Comparison of ENCODE assay signal across 10 cellular contexts in the genomic region with DNA sequence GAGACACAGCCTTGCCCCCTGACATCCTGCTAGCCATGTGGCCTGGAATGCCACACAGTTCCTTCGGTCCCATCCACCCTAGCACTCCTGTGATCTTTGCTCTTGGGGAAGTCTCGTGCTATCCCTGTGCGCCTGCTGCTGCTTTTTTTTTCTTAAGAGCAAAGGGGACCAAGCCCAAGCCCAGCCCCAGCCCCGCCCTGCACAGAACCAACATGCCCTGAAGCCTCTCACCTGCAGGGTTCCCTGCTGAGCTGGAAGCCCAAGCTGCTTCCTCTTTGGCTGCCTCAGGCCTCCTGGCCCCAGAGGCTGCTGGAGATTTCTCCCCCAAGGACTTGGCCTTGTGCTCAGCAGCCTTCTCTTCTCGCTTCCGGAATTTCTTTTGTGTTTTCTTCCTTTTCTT. TPM values are rescaled to one million over a fixed set of nuclear protein-coding genes. Genes with fewer than 3 reads are reported as not detected.
DNase-seq lines count a peak whose midpoint lies in the region; ATAC-seq, FAIRE-seq and TF ChIP-seq lines count a peak whose summit lies in the region.
"Had no signal": no experiment of that assay in that cellular context is flagged by ENCODE, and none has a peak within 500 bp of the region (broad histone marks: within the 10 kb centered on the region; RNA-seq: fewer than 3 reads in every experiment).

No MANE protein-coding gene starts in this region.

- intact Hi-C loops in posterior vena cava (cut with DNase I) = no loop called here

- H3K9me2 ChIP-seq in Karpas-422 (replicated peaks; ENCODE audit: insufficient read depth, low read length) = no peaks in the 10 kb centered on the region

- H3K4me3 Mint-ChIP-seq in chondrocyte (ENCODE audit: unreplicated experiment) = peak overlapping the region; percentile 19

- no peak overlapping the region for H3K4me3 ChIP-seq in Karpas-422 (ENCODE audit: low read length)

- no peak overlapping the region for H3K27ac Mint-ChIP-seq in chondrocyte (ENCODE audit: unreplicated experiment)

- H3K27me3 Mint-ChIP-seq in chondrocyte (ENCODE audit: low read depth) = no peaks in the 10 kb centered on the region

- H3K4me2 ChIP-seq in Karpas-422 (ENCODE audit: low read depth, low read length, poor library complexity, severe bottlenecking) = peak overlapping the region; percentile 78

- H3K9me3 ChIP-seq in Karpas-422 (ENCODE audit: low read length) = no peaks in the 10 kb centered on the region
- H3K9me3 ChIP-seq: suprapubic skin had no signal

- FAIRE-seq in GM19239 (lab: Jason Lieb, UNC) = no peak

- H3K4me1 Mint-ChIP-seq in chondrocyte (ENCODE audit: low read depth) = peaks cover 19% of the 10 kb centered on the region

- TF ChIP-seq CTCF in chondrocyte (IDR thresholded peaks at IDR 0.05) = no peak

- no peak for ATAC-seq in GM21619 (IDR thresholded peaks at IDR 0.05; ENCODE audit: unreplicated experiment)

- H3K27me3 ChIP-seq in Karpas-422 (ENCODE audit: low read length) = no peaks in the 10 kb centered on the region
- H3K27me3 ChIP-seq: suprapubic skin had no signal

- H3K36me3 Mint-ChIP-seq in chondrocyte (ENCODE audit: low read depth) = peaks cover 21% of the 10 kb centered on the region

- H3K4me1 ChIP-seq in Karpas-422 (ENCODE audit: low read length) = peaks cover 14% of the 10 kb centered on the region

- H3K79me2 ChIP-seq in Karpas-422 (ENCODE audit: low read length) = peaks cover 21% of the 10 kb centered on the region

- no peak overlapping the region for H3K27ac ChIP-seq in Karpas-422 (ENCODE audit: low read length)
- H3K27ac ChIP-seq: suprapubic skin had no signal

- H4K20me1 ChIP-seq in Karpas-422 (ENCODE audit: insufficient read depth, low read depth, low read length) = peaks cover 21% of the 10 kb centered on the region

- peaks cover 21% of the 10 kb centered on the region; the same call in 1 of the 2 replicates for H3K36me3 ChIP-seq in Karpas-422 (ENCODE audit: insufficient read depth, low read length)

- peak overlapping the region; percentile 83; the same call in 1 of the 2 replicates for H3K9ac ChIP-seq in Karpas-422 (ENCODE audit: low read length)

- peak in 2 of 3 experiments; percentile 25 to 37 for DNase-seq in NCI-H1417 (lab: John Stamatoyannopoulos, UW)
- no peak for DNase-seq in NCI-H1417 treated with DMSO at 0.1 percent for 48 hours (lab: John Stamatoyannopoulos, UW)
- no peak for DNase-seq in Karpas-422
- DNase-seq in chondrocyte (ENCODE audit: low spot score) = peak; percentile 30
- peak; percentile 5 for DNase-seq in posterior vena cava (ENCODE audit: low spot score)
- no peak for DNase-seq in NCI-H1048 (lab: John Stamatoyannopoulos, UW)
- DNase-seq in GM19239 (ENCODE audit: insufficient read length, low spot score) = no peak
- DNase-seq: 8988T had no signal

- no peaks in the 10 kb centered on the region for H3K9me3 Mint-ChIP-seq in chondrocyte (ENCODE audit: low read depth)

- H2AFZ ChIP-seq in Karpas-422 (ENCODE audit: low read length) = no peak overlapping the region

RNA-seq across cellular contexts. Expression of a gene that starts 1.8 kb away (rescaled TPM):
- 5.6 and 22.9 TPM in 2 replicates for total RNA-seq in Karpas-422 (2014; rRNA removed; shearing (Covaris generic); ENCODE audit: low replicate concordance)
- total RNA-seq in chondrocyte (14.6 to 16.0 TPM (median 15.1 TPM) in 3 replicates), posterior vena cava (10 to 100 TPM; 11.5 to 12.0 TPM)

RNA-seq across cellular contexts. Expression of a gene that starts 13.8 kb away (rescaled TPM):
- total RNA-seq in Karpas-422 (2014; rRNA removed; shearing (Covaris generic); ENCODE audit: low replicate concordance) = 13.6 and 30.6 TPM in 2 replicates
- 24.6 to 27.8 TPM (median 26.0 TPM) in 3 replicates for total RNA-seq in chondrocyte
- 10 to 100 TPM; 28.6 to 28.9 TPM for total RNA-seq in posterior vena cava

RNA-seq across cellular contexts. Expression of a gene that starts 13.9 kb away (rescaled TPM):
- 2,407 and 2,991 TPM in 2 replicates for total RNA-seq in Karpas-422 (2014; rRNA removed; shearing (Covaris generic); ENCODE audit: low replicate concordance)
- 1,095 to 1,183 TPM (median 1,126 TPM) in 3 replicates for total RNA-seq in chondrocyte
- total RNA-seq in posterior vena cava = 1,000 to 10,000 TPM; 1,252 to 1,287 TPM

RNA-seq across cellular contexts. Expression of a gene that starts 22.1 kb away (rescaled TPM):
- 35.6 and 40.0 TPM in 2 replicates for total RNA-seq in Karpas-422 (2014; rRNA removed; shearing (Covaris generic); ENCODE audit: low replicate concordance)
- 27.2 to 31.3 TPM (median 31.0 TPM) in 3 replicates for total RNA-seq in chondrocyte
- total RNA-seq in posterior vena cava = 10 to 100 TPM; 27.7 to 30.2 TPM

RNA-seq across cellular contexts. Expression of a gene that starts 22.2 kb away (rescaled TPM):
- total RNA-seq in Karpas-422 (2014; rRNA removed; shearing (Covaris generic); ENCODE audit: low replicate concordance) = 20.0 and 52.9 TPM in 2 replicates
- 12.5 to 13.3 TPM (median 13.2 TPM) in 3 replicates for total RNA-seq in chondrocyte
- 10 to 100 TPM; 11.8 to 12.0 TPM for total RNA-seq in posterior vena cava

Comparison
In these comparisons a context has a peak if more than half of its experiments do, and no peak if none do; other contexts are left out.
1. DNase-seq: peak in NCI-H1417 (2 of 3), chondrocyte (single experiment) and posterior vena cava (single experiment); none in NCI-H1417 treated with DMSO at 0.1 percent for 48 hours (single experiment), Karpas-422 (single experiment), NCI-H1048 (single experiment) and GM19239 (single experiment).